18 cellular contexts compared by ENCODE assay signal in the genomic region with DNA sequence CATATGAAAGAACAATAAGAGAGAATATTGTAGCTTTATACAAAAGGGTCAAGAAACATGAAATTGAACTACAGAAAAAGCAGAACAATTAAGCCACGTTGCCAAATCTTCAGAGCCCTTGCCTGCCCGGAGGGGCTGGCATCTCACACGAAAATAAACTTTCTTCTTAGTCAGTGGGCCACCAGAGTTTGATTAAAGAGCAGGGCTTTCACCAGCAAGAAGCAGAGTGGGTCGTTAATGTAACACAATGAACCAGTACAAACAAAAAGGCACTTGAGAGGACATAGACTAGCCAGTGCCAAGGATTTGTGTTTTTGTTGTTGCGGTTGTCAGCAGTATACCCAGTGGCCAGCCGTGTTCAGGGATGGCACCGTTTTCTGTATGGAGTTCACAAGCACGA.
DNase-seq lines count a peak whose midpoint lies in the region; ATAC-seq and TF ChIP-seq lines count a peak whose summit lies in the region.
"Had no signal": no experiment of that assay in that cellular context is flagged by ENCODE, and none has a peak within 500 bp of the region (broad histone marks: within the 10 kb centered on the region; RNA-seq: fewer than 3 reads in every experiment).

No MANE protein-coding gene starts in this region.

- peak overlapping the region; percentile 77 for H3K14ac ChIP-seq in IMR-90 (replicated peaks; ENCODE audit: low read depth, low read length)

- intact Hi-C loops in IMR-90 (cut with micrococcal nuclease) = no loop called here

- H3K27ac ChIP-seq in IMR-90 (ENCODE audit: insufficient read depth, low read length) (peak overlapping the region; percentile 45), subcutaneous abdominal adipose tissue (ENCODE audit: low read depth, low read length) (peak overlapping the region; percentile 48)
- H3K27ac ChIP-seq: BLaER1 treated with 17β-estradiol and CSF1 and Interleukin-3, amounts not matched to agents 10 nM and 100 nM; body of pancreas; PC-9; upper lobe of left lung had no signal

- dilution Hi-C loops in IMR-90 (cut with HindIII; ENCODE audit: low sequenced_read_pairs, unreplicated experiment) = no loop called here

- peak overlapping the region; percentile 64; the same call in 1 of the 2 replicates for H2BK20ac ChIP-seq in IMR-90 (ENCODE audit: low read depth, low read length)

- H3K27me3 Mint-ChIP-seq in chondrocyte (ENCODE audit: low read depth) = no peaks in the 10 kb centered on the region

- POLR2A ChIA-PET in IMR-90 (lab: Charles Lee; ENCODE audit: unreplicated experiment) = no interaction called here

- peak overlapping the region; percentile 51 for H3K4ac ChIP-seq in IMR-90 (ENCODE audit: low read depth, low read length)

- 61% methylated on average over 6 of the region's 8 CpGs; no CpG with 5 or more reads in 1 of the 2 experiments for WGBS in IMR-90 (ENCODE audit: extremely low coverage in 2 of 2, insufficient read length in 1 of 2), 2 experiments

- H4K8ac ChIP-seq in IMR-90 (ENCODE audit: low read depth in 2 of 2, low read length in 2 of 2) = peak overlapping the region; percentile 6 to 74; a peak in 2 of 4 replicates

- CTCF ChIA-PET in IMR-90 (lab: Yijun Ruan, JAX) = no interaction called here

- H3K79me1 ChIP-seq in IMR-90 (ENCODE audit: low read depth in 1 of 2, low read length in 2 of 2) = peaks cover 11 to 15% of the 10 kb centered on the region in 2 experiments; a peak in 2 of 4 replicates

- H2BK15ac ChIP-seq in IMR-90 (ENCODE audit: low read depth, low read length) = peak overlapping the region; percentile 42; the same call in 2 of the 3 replicates

- peaks cover 36% of the 10 kb centered on the region for H3K36me3 Mint-ChIP-seq in chondrocyte (ENCODE audit: low read depth)
- H3K36me3 Mint-ChIP-seq: activated naive CD4-positive, alpha-beta T cell treated with anti-CD3 and anti-CD28 coated beads, Interleukin-2, amount 10 ng/mL, durations not matched to agents 7 days and 5 days; immature natural killer cell; naive thymus-derived CD8-positive, alpha-beta T cell; stimulated activated naive B cell treated with anti-CD40 and anti-IgM and Interleukin-4, amounts not matched to agents 10 μg/mL and 1 μg/mL and 100 μg/mL, for 72 hours had no signal

- TF ChIP-seq RAD21 in IMR-90 (IDR thresholded peaks at IDR 0.05; ENCODE audit: low read length) = no peak

- TF ChIP-seq POLR2A in IMR-90 (IDR thresholded peaks at IDR 0.05; ENCODE audit: low read depth, low read length) = no peak

- ATAC-seq in IMR-90 (ENCODE audit: low read depth) (peak; percentile 24; the same call in 1 of the 2 replicates), SK-N-SH treated with all-trans-retinoic acid at 6 μM for 48 hours (no peak), HG03432 (IDR thresholded peaks at IDR 0.05; ENCODE audit: unreplicated experiment) (no peak)
- ATAC-seq: body of pancreas; esophagus mucosa; naive thymus-derived CD8-positive, alpha-beta T cell; stimulated activated naive B cell treated with anti-CD40 and anti-IgM and Interleukin-4, amounts not matched to agents 10 μg/mL and 1 μg/mL and 100 μg/mL, for 72 hours had no signal

- BruUV-seq in IMR-90 (replicated peaks; lab: Mats Ljungman, UMichigan) = no TSS peak

- peak overlapping the region; percentile 61; the same call in 1 of the 2 replicates for H2AK5ac ChIP-seq in IMR-90 (ENCODE audit: low read depth, low read length)

- H3K9ac ChIP-seq in IMR-90 (ENCODE audit: low read depth, low read length) (no peak overlapping the region), subcutaneous abdominal adipose tissue (ENCODE audit: low read length in 5 of 5) (no peak overlapping the region)
- H3K9ac ChIP-seq: BLaER1 treated with 17β-estradiol and CSF1 and Interleukin-3, amounts not matched to agents 10 nM and 100 nM had no signal

- peak overlapping the region; percentile 71; the same call in 1 of the 2 replicates for H2BK120ac ChIP-seq in IMR-90 (ENCODE audit: low read depth, low read length)

- H3K56ac ChIP-seq in IMR-90 (ENCODE audit: extremely low read depth, insufficient read depth, low read length) = no peak overlapping the region; the same call in 1 of the 2 replicates

- H2AFZ ChIP-seq in IMR-90 (replicated peaks; ENCODE audit: low read length, poor library complexity) = no peak overlapping the region
- H2AFZ ChIP-seq: PC-9 had no signal

- H2BK5ac ChIP-seq in IMR-90 (ENCODE audit: low read depth, low read length, poor library complexity, severe bottlenecking) = peak overlapping the region; percentile 32

- H3K27me3 ChIP-seq in IMR-90 (ENCODE audit: control insufficient read depth, insufficient read depth, low read length) (no peaks in the 10 kb centered on the region), subcutaneous abdominal adipose tissue (ENCODE audit: control insufficient read depth in 5 of 5, insufficient read depth in 4 of 5, low read length in 5 of 5) (no peaks in the 10 kb centered on the region)
- H3K27me3 ChIP-seq: BLaER1 treated with 17β-estradiol and CSF1 and Interleukin-3, amounts not matched to agents 10 nM and 100 nM; body of pancreas; upper lobe of left lung had no signal

- TF ChIP-seq CTCF in IMR-90 (conservative IDR thresholded peaks at IDR 0.05; ENCODE audit: low read depth, low read length) (no peak), chondrocyte (IDR thresholded peaks at IDR 0.05) (no peak)

- H3K27ac Mint-ChIP-seq in chondrocyte (ENCODE audit: unreplicated experiment) = peak overlapping the region; percentile 73
- H3K27ac Mint-ChIP-seq: activated naive CD4-positive, alpha-beta T cell treated with anti-CD3 and anti-CD28 coated beads, Interleukin-2, amount 10 ng/mL, durations not matched to agents 7 days and 5 days; immature natural killer cell; naive thymus-derived CD8-positive, alpha-beta T cell; stimulated activated naive B cell treated with anti-CD40 and anti-IgM and Interleukin-4, amounts not matched to agents 10 μg/mL and 1 μg/mL and 100 μg/mL, for 72 hours had no signal

- peak overlapping the region; percentile 20 for H2AK9ac ChIP-seq in IMR-90 (replicated peaks; ENCODE audit: low read depth, low read length, poor library complexity)

- H3K4me1 ChIP-seq in IMR-90 (ENCODE audit: control insufficient read depth, insufficient read depth, low read length) (peaks cover 10% of the 10 kb centered on the region), subcutaneous abdominal adipose tissue (ENCODE audit: control insufficient read depth in 5 of 5, insufficient read depth in 5 of 5, low read length in 5 of 5) (peaks cover 0 to 13% (median 9%) of the 10 kb centered on the region in 5 donors)
- H3K4me1 ChIP-seq: body of pancreas, upper lobe of left lung had no signal

- peaks cover 14% of the 10 kb centered on the region; the same call in 1 of the 2 replicates for H3K9me1 ChIP-seq in IMR-90 (ENCODE audit: insufficient read depth, low read length)

- peak overlapping the region; percentile 37; the same call in 1 of the 2 replicates for H3K4me2 ChIP-seq in IMR-90 (ENCODE audit: low read depth, low read length)
- H3K4me2 ChIP-seq: BLaER1 treated with 17β-estradiol and CSF1 and Interleukin-3, amounts not matched to agents 10 nM and 100 nM; PC-9 had no signal

- peaks cover 19% of the 10 kb centered on the region for H3K36me3 ChIP-seq in IMR-90 (ENCODE audit: control insufficient read depth, insufficient read depth, low read length)
- H3K36me3 ChIP-seq in subcutaneous abdominal adipose tissue (ENCODE audit: control insufficient read depth in 5 of 5, insufficient read depth in 5 of 5, low read length in 5 of 5) = peaks cover 9 to 56% (median 52%) of the 10 kb centered on the region in 5 donors

- H4K5ac ChIP-seq in IMR-90 (ENCODE audit: low read depth, low read length) = no peak overlapping the region

- no peaks in the 10 kb centered on the region for H3K9me3 Mint-ChIP-seq in chondrocyte (ENCODE audit: low read depth)
- H3K9me3 Mint-ChIP-seq: activated naive CD4-positive, alpha-beta T cell treated with anti-CD3 and anti-CD28 coated beads, Interleukin-2, amount 10 ng/mL, durations not matched to agents 7 days and 5 days; H9; immature natural killer cell; naive thymus-derived CD8-positive, alpha-beta T cell; stimulated activated naive B cell treated with anti-CD40 and anti-IgM and Interleukin-4, amounts not matched to agents 10 μg/mL and 1 μg/mL and 100 μg/mL, for 72 hours had no signal

- H3K4me3 ChIP-seq in IMR-90 (ENCODE audit: insufficient read depth, low read depth, low read length) = no peak overlapping the region
- H3K4me3 ChIP-seq in subcutaneous abdominal adipose tissue (ENCODE audit: low read depth in 1 of 5, low read length in 5 of 5) = no peak overlapping the region
- H3K4me3 ChIP-seq: BLaER1 treated with 17β-estradiol and CSF1 and Interleukin-3, amounts not matched to agents 10 nM and 100 nM; body of pancreas; PC-9; upper lobe of left lung had no signal

- H3K9me3 ChIP-seq in IMR-90 (ENCODE audit: control insufficient read depth, insufficient read depth, low read length) = no peaks in the 10 kb centered on the region
- no peaks in the 10 kb centered on the region for H3K9me3 ChIP-seq in subcutaneous abdominal adipose tissue (ENCODE audit: control insufficient read depth in 5 of 5, low read length in 5 of 5)
- H3K9me3 ChIP-seq: BLaER1 treated with 17β-estradiol and CSF1 and Interleukin-3, amounts not matched to agents 10 nM and 100 nM; body of pancreas; upper lobe of left lung had no signal

- H4K20me1 ChIP-seq in IMR-90 (ENCODE audit: insufficient read depth, low read length) = no peaks in the 10 kb centered on the region

- no peak overlapping the region for H3K4me3 Mint-ChIP-seq in chondrocyte (ENCODE audit: unreplicated experiment)
- H3K4me3 Mint-ChIP-seq: activated naive CD4-positive, alpha-beta T cell treated with anti-CD3 and anti-CD28 coated beads, Interleukin-2, amount 10 ng/mL, durations not matched to agents 7 days and 5 days; H9; immature natural killer cell; naive thymus-derived CD8-positive, alpha-beta T cell; stimulated activated naive B cell treated with anti-CD40 and anti-IgM and Interleukin-4, amounts not matched to agents 10 μg/mL and 1 μg/mL and 100 μg/mL, for 72 hours had no signal

- DNase-seq in NCI-H510A treated with DMSO at 0.1 percent for 48 hours (lab: John Stamatoyannopoulos, UW) = peak; percentile 21
- DNase-seq in NCI-H510A (lab: John Stamatoyannopoulos, UW) = no peak
- peak; percentile 41 for DNase-seq in IMR-90
- DNase-seq in chondrocyte (ENCODE audit: low spot score) = no peak
- no peak for DNase-seq in SK-N-DZ (ENCODE audit: low spot score)
- DNase-seq: activated naive CD4-positive, alpha-beta T cell treated with anti-CD3 and anti-CD28 coated beads, Interleukin-2, amount 10 ng/mL, durations not matched to agents 7 days and 5 days; body of pancreas; H9; immature natural killer cell; naive thymus-derived CD8-positive, alpha-beta T cell; PC-9; stimulated activated naive B cell treated with anti-CD40 and anti-IgM and Interleukin-4, amounts not matched to agents 10 μg/mL and 1 μg/mL and 100 μg/mL, for 72 hours; upper lobe of left lung had no signal

- peaks cover 32% of the 10 kb centered on the region for H3K4me1 Mint-ChIP-seq in chondrocyte (ENCODE audit: low read depth)
- H3K4me1 Mint-ChIP-seq: activated naive CD4-positive, alpha-beta T cell treated with anti-CD3 and anti-CD28 coated beads, Interleukin-2, amount 10 ng/mL, durations not matched to agents 7 days and 5 days; immature natural killer cell; naive thymus-derived CD8-positive, alpha-beta T cell; stimulated activated naive B cell treated with anti-CD40 and anti-IgM and Interleukin-4, amounts not matched to agents 10 μg/mL and 1 μg/mL and 100 μg/mL, for 72 hours had no signal

- no peak overlapping the region; the same call in 1 of the 2 replicates for H3K18ac ChIP-seq in IMR-90 (ENCODE audit: low read depth, low read length)

- in situ Hi-C loops in IMR-90 (cut with MboI; ENCODE audit: low sequenced_read_pairs) = no loop called here

- H4K91ac ChIP-seq in IMR-90 (ENCODE audit: insufficient read depth, low read depth, low read length) = peak overlapping the region; percentile 57

- peak overlapping the region; percentile 77; the same call in 1 of the 2 replicates for H3K23ac ChIP-seq in IMR-90 (ENCODE audit: low read depth, low read length)

Comparison
In these comparisons a context has a peak if more than half of its experiments do, and no peak if none do; other contexts are left out.
1. DNase-seq: peak in NCI-H510A treated with DMSO at 0.1 percent for 48 hours (single experiment) and IMR-90 (single experiment); none in NCI-H510A (single experiment), chondrocyte (single experiment) and SK-N-DZ (single experiment).